ENCODE assay signal across 15 cellular contexts in genomic region chr2:45067859-45068642, GRCh38. TPM values are rescaled to one million over a fixed set of nuclear protein-coding genes. Genes with fewer than 3 reads are reported as not detected.
DNase-seq lines count a peak whose midpoint lies in the region; ATAC-seq, FAIRE-seq and TF ChIP-seq lines count a peak whose summit lies in the region.
"Had no signal": no experiment of that assay in that cellular context is flagged by ENCODE, and none has a peak within 500 bp of the region (broad histone marks: within the 10 kb centered on the region; RNA-seq: fewer than 3 reads in every experiment).

No MANE protein-coding gene starts in this region.

- H3K4ac ChIP-seq in trophoblast cell (ENCODE audit: low read depth, low read length): no peak overlapping the region

- peak; percentile 22 for TF ChIP-seq CTCF in AG09319 (IDR thresholded peaks at IDR 0.05; ENCODE audit: low read depth, low read length)
- peak; percentile 37 for TF ChIP-seq CTCF in choroid plexus epithelial cell (conservative IDR thresholded peaks at IDR 0.05; ENCODE audit: low read depth, low read length)
- TF ChIP-seq CTCF in HepG2 (CRISPR knock-in tag; IDR thresholded peaks at IDR 0.05): no peak
- TF ChIP-seq CTCF in stomach (IDR thresholded peaks at IDR 0.05): no peak

- H3K4me2 ChIP-seq in HepG2 (ENCODE audit: low read depth, low read length) (no peak overlapping the region), trophoblast cell (ENCODE audit: low read length) (no peak overlapping the region)

- no peak overlapping the region for H4K91ac ChIP-seq in trophoblast cell (ENCODE audit: low read depth, low read length)

- H3K23ac ChIP-seq in trophoblast cell (ENCODE audit: low read length): no peak overlapping the region

- TF ChIP-seq EP300 in HepG2 (IDR thresholded peaks at IDR 0.05; ENCODE audit: low read depth in 2 of 2, low read length in 2 of 2) (no peak), HepG2 (CRISPR knock-in tag; IDR thresholded peaks at IDR 0.05; ENCODE audit: borderline replicate concordance) (no peak), stomach (IDR thresholded peaks at IDR 0.05) (no peak)

- H3K27ac ChIP-seq in HepG2 (ENCODE audit: extremely low read length, insufficient read depth, low read length) (no peak overlapping the region), stomach (no peak overlapping the region), trophoblast cell (ENCODE audit: low read depth, low read length) (no peak overlapping the region)
- H3K27ac ChIP-seq: coronary artery, heart left ventricle, skin epidermis, uterus had no signal

- H3K18ac ChIP-seq in trophoblast cell (ENCODE audit: low read length): no peak overlapping the region

- H3K79me1 ChIP-seq in trophoblast cell (ENCODE audit: low read length): no peaks in the 10 kb centered on the region

- H2BK5ac ChIP-seq in trophoblast cell (ENCODE audit: low read depth, low read length, poor library complexity): no peak overlapping the region

- H3K14ac ChIP-seq in trophoblast cell (ENCODE audit: low read length): no peak overlapping the region

- POLR2A ChIA-PET in HEK293T (lab: Yijun Ruan, JAX): no interaction called here
- POLR2A ChIA-PET in HepG2 (lab: Yijun Ruan, JAX): no interaction called here

- FAIRE-seq in HepG2 (lab: Jason Lieb, UNC): no peak

- H2AFZ ChIP-seq in HepG2 (ENCODE audit: low read length): no peak overlapping the region
- H2AFZ ChIP-seq in trophoblast cell (ENCODE audit: insufficient read depth, low read length, poor library complexity): no peak overlapping the region

- H3K36me3 ChIP-seq in HepG2 (replicated peaks in 1 of 2; ENCODE audit: control insufficient read depth in 1 of 2, insufficient read depth in 2 of 2, low read length in 2 of 2) (no peaks in the 10 kb centered on the region), stomach (no peaks in the 10 kb centered on the region), trophoblast cell (ENCODE audit: control insufficient read depth in 1 of 2, insufficient read depth in 2 of 2, low read length in 2 of 2) (no peaks in the 10 kb centered on the region)
- H3K36me3 ChIP-seq: heart left ventricle, uterus had no signal

- H2AK5ac ChIP-seq in trophoblast cell (ENCODE audit: low read length): no peak overlapping the region

- H4K20me1 ChIP-seq in HepG2 (ENCODE audit: insufficient read depth, low read length): no peaks in the 10 kb centered on the region; the same call in 1 of the 2 replicates

- H3K4me3 ChIP-seq in choroid plexus epithelial cell (ENCODE audit: low read depth, low read length) (no peak overlapping the region), HepG2 (replicated peaks in 1 of 3; ENCODE audit: insufficient read depth in 1 of 3, low read depth in 2 of 3, low read length in 3 of 3) (no peak overlapping the region), stomach (no peak overlapping the region), trophoblast cell (ENCODE audit: low read depth, low read length) (no peak overlapping the region)
- H3K4me3 ChIP-seq: coronary artery, heart left ventricle, skin epidermis, uterus had no signal

- ATAC-seq in HepG2 (peak; percentile 78), HG03354 (IDR thresholded peaks at IDR 0.05; ENCODE audit: poor library complexity, severe bottlenecking, unreplicated experiment) (no peak), GM19452 (IDR thresholded peaks at IDR 0.05; ENCODE audit: unreplicated experiment) (no peak)

- in situ Hi-C loops in HepG2 (cut with HindIII; ENCODE audit: extremely low pct_ligation_motif_present, low pct_unique_long_range_greater_than_20kb): no loop called here

- no peak overlapping the region for H4K8ac ChIP-seq in trophoblast cell (ENCODE audit: low read depth, low read length)

- no peak overlapping the region for H4K12ac ChIP-seq in trophoblast cell (ENCODE audit: low read depth, low read length)

- CTCF ChIA-PET in HEK293T (lab: Yijun Ruan, JAX) (interaction anchor here (0.7 kb wide), 1 partner anchor 20 kb away, joined by 3 read pairs; no protein-coding TSS in a partner anchor), HepG2 (lab: Yijun Ruan, JAX; ENCODE audit: low intra/inter-chr PET ratio, low total read pairs) (no interaction called here)

- H3K4me1 ChIP-seq in HepG2 (ENCODE audit: insufficient read depth, low read length) (no peaks in the 10 kb centered on the region), stomach (no peaks in the 10 kb centered on the region), trophoblast cell (ENCODE audit: control insufficient read depth in 1 of 2, insufficient read depth in 2 of 2, low read length in 2 of 2) (no peaks in the 10 kb centered on the region)
- H3K4me1 ChIP-seq: heart left ventricle, uterus had no signal

- no TSS peak for BruUV-seq in HepG2 (replicated peaks; lab: Mats Ljungman, UMichigan)

- 38% methylated on average over 7 of the region's 7 CpGs for whole genome bisulfite sequencing in HepG2 (ENCODE audit: low lambda C conversion rate)
- 62 to 74% (median 67%) methylated on average over 7 of the region's 7 CpGs for WGBS in stomach, 5 donors
- WGBS in trophoblast cell (ENCODE audit: extremely low coverage, insufficient coverage, insufficient read length): no CpG with 5 or more reads among the region's 7 CpGs

- TF ChIP-seq POLR2A in HepG2 (IDR thresholded peaks at IDR 0.05; ENCODE audit: insufficient read depth in 1 of 2, low read depth in 2 of 2, low read length in 2 of 2) (no peak), stomach (IDR thresholded peaks at IDR 0.05) (no peak)

- DNase-seq in AG09319 (ENCODE audit: extremely low read depth, low read depth) (peak; percentile 11), HEK293T (ENCODE audit: extremely low spot score) (peak; percentile 53), choroid plexus epithelial cell (ENCODE audit: low read depth) (peak; percentile 57), HepG2 (ENCODE audit: low spot score) (no peak), stomach (no peak), trophoblast cell (no peak)
- DNase-seq: activated CD4-positive, alpha-beta T cell treated with anti-CD3 and anti-CD28 coated beads for 1 hour; CD4-positive, CD25-positive, alpha-beta regulatory T cell; heart left ventricle; NCI-H510A; uterus had no signal

- no peak for TF ChIP-seq RAD21 in HepG2 (CRISPR knock-in tag; IDR thresholded peaks at IDR 0.05)

- H3K9ac ChIP-seq in HepG2 (ENCODE audit: insufficient read depth, low read depth, low read length) (no peak overlapping the region), trophoblast cell (ENCODE audit: low read length) (no peak overlapping the region)

- H3K27me3 ChIP-seq in HepG2 (ENCODE audit: control insufficient read depth in 1 of 2, insufficient read depth in 2 of 2, low read length in 2 of 2) (peaks cover 0 to 27% of the 10 kb centered on the region in 2 experiments; a peak in 2 of 5 replicates), stomach (peaks cover 0 to 14% (median 0%) of the 10 kb centered on the region in 3 donors), trophoblast cell (ENCODE audit: insufficient read depth, low read length) (no peaks in the 10 kb centered on the region)
- H3K27me3 ChIP-seq: uterus had no signal

- no peak overlapping the region for H2BK120ac ChIP-seq in trophoblast cell (ENCODE audit: insufficient read depth, low read length, poor library complexity)

- no peaks in the 10 kb centered on the region for H3K9me3 ChIP-seq in HepG2 (ENCODE audit: low read length)
- no peaks in the 10 kb centered on the region for H3K9me3 ChIP-seq in stomach
- peaks cover 3% of the 10 kb centered on the region for H3K9me3 ChIP-seq in trophoblast cell (ENCODE audit: insufficient read depth, low read depth, low read length)
- H3K9me3 ChIP-seq: heart left ventricle, uterus had no signal

- no peaks in the 10 kb centered on the region for H3K79me2 ChIP-seq in HepG2 (ENCODE audit: insufficient read depth, low read length)
- H3K79me2 ChIP-seq in trophoblast cell (ENCODE audit: control insufficient read depth, insufficient read depth, low read length, poor library complexity): no peaks in the 10 kb centered on the region

- no peak overlapping the region for H2BK12ac ChIP-seq in trophoblast cell (ENCODE audit: low read length)

- intact Hi-C loops in HepG2 (cut with micrococcal nuclease; ENCODE audit: unreplicated experiment) (no loop called here), stomach (cut with DNase I; ENCODE audit: low total_unique reads) (no loop called here)

RNA-seq across cellular contexts. Expression of gene SIX2, which starts 58.8 kb away (rescaled TPM):
- total RNA-seq in HepG2 (2016; rRNA removed; fragmentation: Illumina TruSeq; extraction: Trizol): not detected in 2 replicates
- total RNA-seq in HepG2 (2016; cell fraction: cytosol; rRNA removed; fragmentation: Illumina TruSeq; extraction: Trizol; ENCODE audit: low read depth): not detected in 2 replicates
- total RNA-seq in HepG2 (2016; cell fraction: insoluble cytoplasmic fraction; rRNA removed; fragmentation: Illumina TruSeq; extraction: Trizol): not detected in 2 replicates
- not detected in 2 replicates for total RNA-seq in HepG2 (2016; cell fraction: membrane; rRNA removed; fragmentation: Illumina TruSeq; extraction: Trizol)
- not detected in 2 replicates for total RNA-seq in HepG2 (2016; cell fraction: nucleus; rRNA removed; fragmentation: Illumina TruSeq; extraction: Trizol)
- polyA plus RNA-seq in HepG2 (2011; rRNA removed): not detected in 2 replicates
- polyA plus RNA-seq in HepG2 (2011; cell fraction: cytosol; rRNA removed): not detected in 2 replicates
- not detected in 2 replicates for polyA plus RNA-seq in HepG2 (2011; cell fraction: nucleus; rRNA removed)
- polyA plus RNA-seq in HepG2 (2012): not detected in 2 replicates
- not detected in 2 replicates for polyA plus RNA-seq in HepG2 (2016; cell fraction: cytosol; fragmentation: Illumina TruSeq; extraction: Trizol; ENCODE audit: low read depth)
- polyA plus RNA-seq in HepG2 (2016; cell fraction: insoluble cytoplasmic fraction; fragmentation: Illumina TruSeq; extraction: Trizol; ENCODE audit: low read depth): not detected in 2 replicates
- not detected in 2 replicates for polyA plus RNA-seq in HepG2 (2016; cell fraction: membrane; fragmentation: Illumina TruSeq; extraction: Trizol; ENCODE audit: low read depth)
- polyA plus RNA-seq in HepG2 (2016; cell fraction: nucleus; fragmentation: Illumina TruSeq; extraction: Trizol; ENCODE audit: insufficient read depth, low read depth): not detected in 2 replicates
- polyA minus RNA-seq in HepG2 (2011; rRNA and poly(A)+ RNA removed; ENCODE audit: low replicate concordance): 17.4 TPM in 1 of 2 replicates, not detected in the other
- polyA minus RNA-seq in HepG2 (2011; cell fraction: cytosol; rRNA and poly(A)+ RNA removed): not detected in 2 replicates
- polyA minus RNA-seq in HepG2 (2011; cell fraction: nucleus; rRNA and poly(A)+ RNA removed): 0.26 TPM in 1 of 2 replicates, not detected in the other
- total RNA-seq in stomach: 10 to 100 TPM in 2 of 5 donors, 1 to 10 TPM in 2, not detected in 1; 2.6 to 17.9 (median 11.0) TPM
- 1 to 10 TPM in 2 of 3 donors, under 1 TPM in 1; 0.20 to 7.5 (median 3.8) TPM for polyA plus RNA-seq in stomach
- 0.18 and 0.21 TPM in 2 replicates for polyA plus RNA-seq in trophoblast cell (2013)
- total RNA-seq: CD4-positive, CD25-positive, alpha-beta regulatory T cell had no signal
- polyA plus RNA-seq: CD4-positive, CD25-positive, alpha-beta regulatory T cell had no signal

Comparison
In these comparisons a context has a peak if more than half of its experiments do, and no peak if none do; other contexts are left out.
1. DNase-seq: peak in AG09319 (single experiment), HEK293T (single experiment) and choroid plexus epithelial cell (single experiment); none in HepG2 (single experiment), stomach (single experiment) and trophoblast cell (0 of 2).
2. CTCF ChIP-seq: peak in AG09319 (single experiment) and choroid plexus epithelial cell (single experiment); none in HepG2 (single experiment) and stomach (0 of 7).